ENCODE assay signal across 16 cellular contexts in genomic region chr2:222912776-222913175, GRCh38. TPM values are rescaled to one million over a fixed set of nuclear protein-coding genes. Genes with fewer than 3 reads are reported as not detected.
DNase-seq lines count a peak whose midpoint lies in the region; ATAC-seq and TF ChIP-seq lines count a peak whose summit lies in the region.
"Had no signal": no experiment of that assay in that cellular context is flagged by ENCODE, and none has a peak within 500 bp of the region (broad histone marks: within the 10 kb centered on the region; RNA-seq: fewer than 3 reads in every experiment).

No MANE protein-coding gene starts in this region.

- intact Hi-C loops in Caco-2 (cut with micrococcal nuclease; ENCODE audit: unreplicated experiment), result no loop called here

- H4K20me1 ChIP-seq in OCI-LY3 (ENCODE audit: insufficient read depth, low read length), result no peaks in the 10 kb centered on the region

- H3K9me3 Mint-ChIP-seq in Caco-2 (ENCODE audit: unreplicated experiment) (no peaks in the 10 kb centered on the region), naive B cell (no peaks in the 10 kb centered on the region)
- H3K9me3 Mint-ChIP-seq: effector memory CD8-positive, alpha-beta T cell had no signal

- peak overlapping the region; percentile 97 for H3K9ac ChIP-seq in OCI-LY3 (ENCODE audit: low read length)

- BruUV-seq in Caco-2 (replicated peaks; lab: Mats Ljungman, UMichigan), result no TSS peak

- H3K4me2 ChIP-seq in OCI-LY3 (ENCODE audit: low read length), result peak overlapping the region; percentile 71

- peaks cover 27% of the 10 kb centered on the region for H3K4me1 ChIP-seq in Caco-2
- peaks cover 81% of the 10 kb centered on the region for H3K4me1 ChIP-seq in OCI-LY3 (ENCODE audit: low read length)
- peaks cover 0 to 5% (median 0%) of the 10 kb centered on the region in 4 donors for H3K4me1 ChIP-seq in Peyer's patch
- H3K4me1 ChIP-seq in effector memory CD4-positive, alpha-beta T cell (ENCODE audit: control insufficient read depth, insufficient read depth, low read length, poor library complexity, severe bottlenecking), result no peaks in the 10 kb centered on the region

- POLR2A ChIA-PET in Caco-2 (lab: Charles Lee), result no interaction called here

- no peak for TF ChIP-seq CTCF in Caco-2 (IDR thresholded peaks at IDR 0.05; ENCODE audit: insufficient read depth in 1 of 2, low read depth in 1 of 2, low read length in 1 of 2, severe bottlenecking in 1 of 2, unreplicated experiment in 1 of 2)
- no peak for TF ChIP-seq CTCF in OCI-LY3 (IDR thresholded peaks at IDR 0.05; ENCODE audit: low read depth, low read length)
- TF ChIP-seq CTCF in Peyer's patch (IDR thresholded peaks at IDR 0.05), result no peak

- peaks cover 68% of the 10 kb centered on the region for H3K79me2 ChIP-seq in OCI-LY3 (ENCODE audit: low read length)

- CTCF ChIA-PET in Caco-2 (lab: Charles Lee), result interaction anchor here (0.6 to 1.6 kb wide), 3 partner anchors 9 to 178 kb away, joined by 3 to 8 read pairs (median 7); no protein-coding TSS in a partner anchor

- peak; percentile 10 for ATAC-seq in GM19452 (IDR thresholded peaks at IDR 0.05; ENCODE audit: unreplicated experiment)
- no peak for ATAC-seq in naive B cell (ENCODE audit: low read depth in 2 of 2)
- ATAC-seq: HCT116 had no signal

- no peak overlapping the region for H2AFZ ChIP-seq in OCI-LY3 (ENCODE audit: low read depth, low read length)

- H3K4me3 Mint-ChIP-seq in Caco-2 (ENCODE audit: unreplicated experiment) (no peak overlapping the region), naive B cell (peak overlapping the region; percentile 37 to 88 (median 73))
- H3K4me3 Mint-ChIP-seq: effector memory CD8-positive, alpha-beta T cell had no signal

- peaks cover 54% of the 10 kb centered on the region for H3K36me3 Mint-ChIP-seq in Caco-2 (ENCODE audit: insufficient read depth, unreplicated experiment)
- H3K36me3 Mint-ChIP-seq in naive B cell, result peaks cover 3 to 10% of the 10 kb centered on the region in 2 donors

- H3K27ac ChIP-seq in OCI-LY3 (ENCODE audit: low read length) (peak overlapping the region; percentile 96), Peyer's patch (peak overlapping the region in 1 of 4 donors; percentile 10)
- H3K27ac ChIP-seq in effector memory CD4-positive, alpha-beta T cell (ENCODE audit: insufficient read depth, low read length, poor library complexity, severe bottlenecking), result no peak overlapping the region
- H3K27ac ChIP-seq: uterus had no signal

- no peak for DNase-seq in Caco-2
- DNase-seq in naive B cell, result no peak
- DNase-seq in stimulated activated CD8-positive, alpha-beta memory T cell treated with anti-CD3 and anti-CD28 coated beads, Interleukin-4, amount 100 ng/mL, for 48 hours, result no peak
- DNase-seq in Peyer's patch, result no peak
- DNase-seq in hippocampal formation (lab: John Stamatoyannopoulos, UW), result no peak
- no peak for DNase-seq in effector memory CD4-positive, alpha-beta T cell
- DNase-seq: activated gamma-delta T cell; effector memory CD8-positive, alpha-beta T cell; NCI-H1436; NCI-H2227 treated with DMSO at 0.1 percent for 48 hours; retina; stimulated activated CD4-positive, alpha-beta T cell treated with anti-CD3 and anti-CD28 coated beads, Interleukin-1b, Interleukin-23, amount 100 ng/mL, for 48 hours; uterus had no signal

- H3K27ac Mint-ChIP-seq in Caco-2 (ENCODE audit: unreplicated experiment), result peak overlapping the region; percentile 10
- peak overlapping the region; percentile 70 to 97 (median 92) for H3K27ac Mint-ChIP-seq in naive B cell
- H3K27ac Mint-ChIP-seq: effector memory CD8-positive, alpha-beta T cell had no signal

- H3K4me3 ChIP-seq in Caco-2 (ENCODE audit: low read depth, low read length) (no peak overlapping the region), OCI-LY3 (ENCODE audit: low read length) (peak overlapping the region; percentile 52), Peyer's patch (no peak overlapping the region)
- no peak overlapping the region for H3K4me3 ChIP-seq in effector memory CD4-positive, alpha-beta T cell (ENCODE audit: insufficient read depth, low read depth, low read length, poor library complexity, severe bottlenecking)
- H3K4me3 ChIP-seq: uterus had no signal

- H3K27me3 ChIP-seq in Caco-2 (replicated peaks; ENCODE audit: control insufficient read depth, insufficient read depth, low read length) (no peaks in the 10 kb centered on the region), OCI-LY3 (ENCODE audit: low read depth, low read length) (no peaks in the 10 kb centered on the region), Peyer's patch (no peaks in the 10 kb centered on the region)
- no peaks in the 10 kb centered on the region for H3K27me3 ChIP-seq in effector memory CD4-positive, alpha-beta T cell (replicated peaks; ENCODE audit: control insufficient read depth, insufficient read depth, low read length, poor library complexity, severe bottlenecking)
- H3K27me3 ChIP-seq: uterus had no signal

- H3K9me3 ChIP-seq in Caco-2, result no peaks in the 10 kb centered on the region
- no peaks in the 10 kb centered on the region for H3K9me3 ChIP-seq in OCI-LY3 (ENCODE audit: insufficient read depth, low read length)
- no peaks in the 10 kb centered on the region for H3K9me3 ChIP-seq in Peyer's patch
- H3K9me3 ChIP-seq in effector memory CD4-positive, alpha-beta T cell (ENCODE audit: control insufficient read depth, low read length), result no peaks in the 10 kb centered on the region
- H3K9me3 ChIP-seq: uterus had no signal

- no peak for TF ChIP-seq POLR2A in Peyer's patch (IDR thresholded peaks at IDR 0.05)

- H3K36me3 ChIP-seq in Caco-2 (ENCODE audit: control insufficient read depth, insufficient read depth, low read length), result peaks cover 3% of the 10 kb centered on the region
- peaks cover 27% of the 10 kb centered on the region for H3K36me3 ChIP-seq in OCI-LY3 (replicated peaks; ENCODE audit: low read depth, low read length)
- peaks cover 0 to 25% (median 0%) of the 10 kb centered on the region in 3 donors for H3K36me3 ChIP-seq in Peyer's patch
- H3K36me3 ChIP-seq in effector memory CD4-positive, alpha-beta T cell (ENCODE audit: control insufficient read depth, insufficient read depth, low read length), result peaks cover 10% of the 10 kb centered on the region
- H3K36me3 ChIP-seq: uterus had no signal

- H3K27me3 Mint-ChIP-seq in Caco-2 (ENCODE audit: insufficient read depth, unreplicated experiment), result no peaks in the 10 kb centered on the region
- H3K27me3 Mint-ChIP-seq in naive B cell, result no peaks in the 10 kb centered on the region
- H3K27me3 Mint-ChIP-seq: effector memory CD8-positive, alpha-beta T cell had no signal

- H3K4me1 Mint-ChIP-seq in Caco-2 (ENCODE audit: low read depth, unreplicated experiment) (peaks cover 13% of the 10 kb centered on the region), naive B cell (peaks cover 29 to 51% (median 36%) of the 10 kb centered on the region in 3 donors)

RNA-seq across cellular contexts. Expression of gene ACSL3, which starts 51.9 kb away (rescaled TPM):
- 181 and 185 TPM in 2 replicates for total RNA-seq in Caco-2 (2022)
- polyA plus RNA-seq in naive B cell (ENCODE audit: low read depth in 6 of 6), result 10 to 100 TPM; 20.1 to 36.4 (median 29.2) TPM
- total RNA-seq in Peyer's patch, result 10 to 100 TPM; 25.6 to 52.2 (median 47.2) TPM
